In the genomic region with DNA sequence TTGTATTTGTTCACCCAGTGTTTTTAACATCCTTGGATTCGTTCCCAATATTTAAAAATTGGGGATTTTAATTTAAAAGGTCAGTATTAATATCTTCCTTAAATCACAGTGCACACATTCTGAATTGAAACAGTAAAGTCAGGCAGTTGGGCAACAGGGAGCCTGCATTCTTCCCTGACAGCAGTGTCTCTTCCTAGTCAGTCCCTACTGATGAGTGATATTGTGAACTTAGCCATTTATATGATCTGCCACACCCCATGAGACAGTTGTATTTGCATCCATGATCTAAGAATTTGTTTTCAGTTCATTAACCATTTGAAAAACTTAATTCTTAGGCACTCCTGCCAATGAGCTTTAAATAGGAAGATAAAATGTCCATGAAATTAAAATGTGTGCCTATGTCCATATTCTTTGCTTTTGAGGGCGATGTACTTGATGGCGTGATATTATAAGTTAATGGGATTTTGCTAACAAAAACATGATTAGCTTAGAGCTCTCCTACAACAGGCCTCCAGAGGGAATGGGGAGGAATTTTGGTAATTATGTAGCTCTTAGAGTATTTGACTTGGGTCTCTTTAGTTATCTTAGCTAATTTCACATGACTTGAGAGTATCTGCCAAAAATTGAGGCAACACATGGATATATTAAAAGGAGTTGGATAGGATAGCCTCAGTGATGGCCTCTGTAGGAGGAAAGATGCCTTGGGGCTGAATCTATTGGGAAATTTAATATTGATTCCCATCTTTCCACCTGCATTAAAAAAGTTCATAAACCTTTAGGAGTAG, we compare ENCODE assay signal across 22 cellular contexts.
A peak's percentile ranks its signal among the peaks of the same experiment; 100 is the strongest.
DNase-seq lines count a peak whose midpoint lies in the region; ATAC-seq, FAIRE-seq and TF ChIP-seq lines count a peak whose summit lies in the region.
"Had no signal": no experiment of that assay in that cellular context is flagged by ENCODE, and none has a peak within 500 bp of the region (broad histone marks: within the 10 kb centered on the region; RNA-seq: fewer than 3 reads in every experiment).

No MANE protein-coding gene starts in this region.

- TF ChIP-seq EP300 in suprapubic skin (IDR thresholded peaks at IDR 0.05), result no peak

- peaks cover 47% of the 10 kb centered on the region for H3K4me1 ChIP-seq in adipocyte (ENCODE audit: control insufficient read depth, insufficient read depth, low read length)
- peaks cover 5 to 43% (median 25%) of the 10 kb centered on the region in 9 donors for H3K4me1 ChIP-seq in heart right ventricle
- H3K4me1 ChIP-seq in suprapubic skin, result peaks cover 13% of the 10 kb centered on the region
- H3K4me1 ChIP-seq: HAP-1 had no signal

- WGBS in heart right ventricle, 2 donors, result 67 to 77% methylated on average over 3 of the region's 3 CpGs
- WGBS in suprapubic skin, result 81% methylated on average over 3 of the region's 3 CpGs

- ATAC-seq in heart right ventricle (peak in 5 of 8 donors; percentile 36 to 64 (median 59)), HG02870 (IDR thresholded peaks at IDR 0.05; ENCODE audit: unreplicated experiment) (no peak)
- ATAC-seq: CD8-positive, alpha-beta T cell had no signal

- H3K27ac ChIP-seq in heart right ventricle (peak overlapping the region in 1 of 10 donors; percentile 39), suprapubic skin (peak overlapping the region; percentile 75)
- H3K27ac ChIP-seq: BLaER1 treated with 17β-estradiol and CSF1 and Interleukin-3, amounts not matched to agents 10 nM and 100 nM had no signal

- H3K36me3 ChIP-seq in adipocyte (ENCODE audit: control insufficient read depth, insufficient read depth, low read length, severe bottlenecking), result no peaks in the 10 kb centered on the region
- H3K36me3 ChIP-seq in heart right ventricle, result no peaks in the 10 kb centered on the region
- H3K36me3 ChIP-seq in suprapubic skin, result no peaks in the 10 kb centered on the region
- H3K36me3 ChIP-seq: BLaER1 treated with 17β-estradiol and CSF1 and Interleukin-3, amounts not matched to agents 10 nM and 100 nM; HAP-1 had no signal

- no peak for TF ChIP-seq CTCF in heart right ventricle (IDR thresholded peaks at IDR 0.05)
- TF ChIP-seq CTCF in suprapubic skin (IDR thresholded peaks at IDR 0.05), result no peak

- TF ChIP-seq POLR2A in H54 (IDR thresholded peaks at IDR 0.05; ENCODE audit: low read depth, low read length), result no peak
- TF ChIP-seq POLR2A in suprapubic skin (IDR thresholded peaks at IDR 0.05), result no peak

- H3K9me3 ChIP-seq in adipocyte (ENCODE audit: control insufficient read depth, low read length) (no peaks in the 10 kb centered on the region), heart right ventricle (no peaks in the 10 kb centered on the region), suprapubic skin (no peaks in the 10 kb centered on the region)
- H3K9me3 ChIP-seq: HAP-1, SK-N-SH had no signal

- no peaks in the 10 kb centered on the region for H3K27me3 ChIP-seq in adipocyte (replicated peaks; ENCODE audit: control insufficient read depth, insufficient read depth, low read length)
- H3K27me3 ChIP-seq in heart right ventricle, result no peaks in the 10 kb centered on the region
- H3K27me3 ChIP-seq in suprapubic skin, result no peaks in the 10 kb centered on the region
- H3K27me3 ChIP-seq: BLaER1 treated with 17β-estradiol and CSF1 and Interleukin-3, amounts not matched to agents 10 nM and 100 nM had no signal

- H3K9ac ChIP-seq in adipocyte (ENCODE audit: low read length), result peak overlapping the region; percentile 15
- H3K9ac ChIP-seq: BLaER1 treated with 17β-estradiol and CSF1 and Interleukin-3, amounts not matched to agents 10 nM and 100 nM; SK-N-SH had no signal

- DNase-seq in H54 (ENCODE audit: insufficient read length, low spot score), result no peak
- DNase-seq in adipocyte (ENCODE audit: low read depth), result no peak
- DNase-seq in heart right ventricle, result no peak
- DNase-seq in suprapubic skin (ENCODE audit: low spot score in 2 of 2), result no peak
- DNase-seq in stimulated activated CD4-positive, alpha-beta T cell treated with anti-CD3 and anti-CD28 coated beads, Interleukin-2, amount 100 ng/mL, for 24 hours, result no peak
- no peak for DNase-seq in activated naive CD4-positive, alpha-beta T cell (lab: John Stamatoyannopoulos, UW)
- DNase-seq: CD8-positive, alpha-beta T cell; DND-41; KG1; NCI-H1694; NCI-H2081 treated with DMSO at 0.1 percent for 48 hours; NCI-H2171 treated with DMSO at 0.1 percent for 48 hours; NCI-H526 treated with DMSO at 0.1 percent for 48 hours; OCI-M1; RPMI8226; SIG-M5; SK-N-SH had no signal

- intact Hi-C loops in heart right ventricle (cut with DNase I), result no loop called here

- peak; percentile 50 for FAIRE-seq in H54 (lab: Jason Lieb, UNC)
- FAIRE-seq: GM12891, HTR-8/SVneo had no signal

- no peak overlapping the region for H3K4me3 ChIP-seq in adipocyte (ENCODE audit: low read length)
- H3K4me3 ChIP-seq in heart right ventricle, result no peak overlapping the region
- H3K4me3 ChIP-seq in suprapubic skin, result no peak overlapping the region
- H3K4me3 ChIP-seq: BLaER1 treated with 17β-estradiol and CSF1 and Interleukin-3, amounts not matched to agents 10 nM and 100 nM; HAP-1 had no signal
